In genomic region chr14:52106853-52107252, GRCh38 we compare ENCODE assay signal across 26 cellular contexts. TPM values are rescaled to one million over a fixed set of nuclear protein-coding genes. Genes with fewer than 3 reads are reported as not detected.
DNase-seq lines count a peak whose midpoint lies in the region; ATAC-seq and TF ChIP-seq lines count a peak whose summit lies in the region.
"Had no signal": no experiment of that assay in that cellular context is flagged by ENCODE, and none has a peak within 500 bp of the region (broad histone marks: within the 10 kb centered on the region; RNA-seq: fewer than 3 reads in every experiment).

No MANE protein-coding gene starts in this region.

- 40% methylated on average over 5 of the region's 5 CpGs for WGBS in smooth muscle cell (ENCODE audit: low lambda C conversion rate)

- no peak overlapping the region for H3K27ac Mint-ChIP-seq in activated T-helper 2 cell treated with anti-CD3 and anti-CD28 coated beads, Interferon-gamma antibody, Interleukin-2, Interleukin-4, amounts not matched to agents 10 μg/mL and 5 μg/mL and 100 μg/mL, durations not matched to agents 14 hours and 24 hours and 36 hours
- H3K27ac Mint-ChIP-seq: activated CD4-positive, alpha-beta memory T cell treated with anti-CD3 and anti-CD28 coated beads, Interleukin-2, amount 10 ng/mL, durations not matched to agents 7 days and 5 days; CD8-positive, alpha-beta T cell; stimulated activated memory B cell treated with anti-CD40 and anti-IgM and Interleukin-4, amounts not matched to agents 10 μg/mL and 1 μg/mL and 100 μg/mL, for 72 hours had no signal

- peak overlapping the region; percentile 29 for H3K27ac ChIP-seq in smooth muscle cell (ENCODE audit: low read depth)
- H3K27ac ChIP-seq: epithelial cell of prostate, SK-N-MC had no signal

- H3K4me3 ChIP-seq in LNCaP clone FGC (ENCODE audit: low read depth, low read length) (no peak overlapping the region), fibroblast of the aortic adventitia (ENCODE audit: low read depth, low read length) (no peak overlapping the region), mucosa of descending colon (no peak overlapping the region), smooth muscle cell (no peak overlapping the region)
- H3K4me3 ChIP-seq: gastroesophageal sphincter, SK-N-MC, tibial nerve had no signal

- H3K9ac ChIP-seq in smooth muscle cell (ENCODE audit: low read depth) = no peak overlapping the region

- peak overlapping the region; percentile 59 for H3K4me2 ChIP-seq in smooth muscle cell

- H3K27me3 ChIP-seq in smooth muscle cell (ENCODE audit: low read depth) = no peaks in the 10 kb centered on the region
- H3K27me3 ChIP-seq: gastroesophageal sphincter, tibial nerve had no signal

- TF ChIP-seq CTCF in LNCaP clone FGC (IDR thresholded peaks at IDR 0.05; ENCODE audit: control insufficient read depth, extremely low read depth, insufficient read depth) = no peak
- no peak for TF ChIP-seq CTCF in fibroblast of the aortic adventitia (IDR thresholded peaks at IDR 0.05; ENCODE audit: insufficient read depth, low read length)
- TF ChIP-seq CTCF in mucosa of descending colon (IDR thresholded peaks at IDR 0.05) = no peak
- TF ChIP-seq CTCF in smooth muscle cell (IDR thresholded peaks at IDR 0.05; ENCODE audit: borderline replicate concordance, insufficient read depth, poor library complexity, severe bottlenecking) = no peak

- H2AFZ ChIP-seq in smooth muscle cell (ENCODE audit: low read depth) = peak overlapping the region; percentile 44

- DNase-seq in LNCaP clone FGC (ENCODE audit: low read depth) (peak; percentile 1), fibroblast of the aortic adventitia (ENCODE audit: low read depth) (peak; percentile 39), mucosa of descending colon (no peak), smooth muscle cell (lab: John Stamatoyannopoulos, UW; ENCODE audit: unreplicated experiment) (no peak)
- no peak for DNase-seq in stimulated activated naive CD4-positive, alpha-beta T cell (lab: John Stamatoyannopoulos, UW)
- DNase-seq in activated T-helper 2 cell treated with anti-CD3 and anti-CD28 coated beads, Interferon-gamma antibody, Interleukin-2, Interleukin-4, amounts not matched to agents 10 μg/mL and 5 μg/mL and 100 μg/mL, durations not matched to agents 14 hours and 24 hours and 36 hours (ENCODE audit: low spot score) = no peak
- DNase-seq: activated CD4-positive, alpha-beta memory T cell treated with anti-CD3 and anti-CD28 coated beads, Interleukin-2, amount 10 ng/mL, durations not matched to agents 7 days and 5 days; activated CD4-positive, CD25-positive, alpha-beta regulatory T cell; activated naive CD4-positive, alpha-beta T cell treated with Interleukin-2 at 50 U/mL for 16 hours; caudate nucleus; CD8-positive, alpha-beta T cell; DMS79 treated with DMSO at 0.1 percent for 48 hours; Karpas-422; NCI-H2029 treated with DMSO at 0.1 percent for 48 hours; NCI-H446 treated with DMSO at 0.1 percent for 48 hours; NK-92 treated with Interleukin-12 subunit alpha and Interleukin-12 subunit beta, amount 100 ng/mL, for 24 hours; nucleus accumbens had no signal

- no peaks in the 10 kb centered on the region for H3K9me3 Mint-ChIP-seq in activated T-helper 2 cell treated with anti-CD3 and anti-CD28 coated beads, Interferon-gamma antibody, Interleukin-2, Interleukin-4, amounts not matched to agents 10 μg/mL and 5 μg/mL and 100 μg/mL, durations not matched to agents 14 hours and 24 hours and 36 hours
- H3K9me3 Mint-ChIP-seq: activated CD4-positive, alpha-beta memory T cell treated with anti-CD3 and anti-CD28 coated beads, Interleukin-2, amount 10 ng/mL, durations not matched to agents 7 days and 5 days; CD8-positive, alpha-beta T cell; stimulated activated memory B cell treated with anti-CD40 and anti-IgM and Interleukin-4, amounts not matched to agents 10 μg/mL and 1 μg/mL and 100 μg/mL, for 72 hours had no signal

- H3K27me3 Mint-ChIP-seq in activated T-helper 2 cell treated with anti-CD3 and anti-CD28 coated beads, Interferon-gamma antibody, Interleukin-2, Interleukin-4, amounts not matched to agents 10 μg/mL and 5 μg/mL and 100 μg/mL, durations not matched to agents 14 hours and 24 hours and 36 hours (ENCODE audit: low read depth) = peaks cover 15% of the 10 kb centered on the region
- H3K27me3 Mint-ChIP-seq: activated CD4-positive, alpha-beta memory T cell treated with anti-CD3 and anti-CD28 coated beads, Interleukin-2, amount 10 ng/mL, durations not matched to agents 7 days and 5 days had no signal

- H3K4me3 Mint-ChIP-seq in activated T-helper 2 cell treated with anti-CD3 and anti-CD28 coated beads, Interferon-gamma antibody, Interleukin-2, Interleukin-4, amounts not matched to agents 10 μg/mL and 5 μg/mL and 100 μg/mL, durations not matched to agents 14 hours and 24 hours and 36 hours (ENCODE audit: low read depth) = no peak overlapping the region
- H3K4me3 Mint-ChIP-seq: activated CD4-positive, alpha-beta memory T cell treated with anti-CD3 and anti-CD28 coated beads, Interleukin-2, amount 10 ng/mL, durations not matched to agents 7 days and 5 days; CD8-positive, alpha-beta T cell; stimulated activated memory B cell treated with anti-CD40 and anti-IgM and Interleukin-4, amounts not matched to agents 10 μg/mL and 1 μg/mL and 100 μg/mL, for 72 hours had no signal

- no peaks in the 10 kb centered on the region for H4K20me1 ChIP-seq in smooth muscle cell (ENCODE audit: low read depth)

- H3K36me3 Mint-ChIP-seq in activated T-helper 2 cell treated with anti-CD3 and anti-CD28 coated beads, Interferon-gamma antibody, Interleukin-2, Interleukin-4, amounts not matched to agents 10 μg/mL and 5 μg/mL and 100 μg/mL, durations not matched to agents 14 hours and 24 hours and 36 hours (ENCODE audit: low read depth) = no peaks in the 10 kb centered on the region
- H3K36me3 Mint-ChIP-seq: CD8-positive, alpha-beta T cell; stimulated activated memory B cell treated with anti-CD40 and anti-IgM and Interleukin-4, amounts not matched to agents 10 μg/mL and 1 μg/mL and 100 μg/mL, for 72 hours had no signal

- H3K9me3 ChIP-seq in mucosa of descending colon (no peaks in the 10 kb centered on the region), smooth muscle cell (replicated peaks; ENCODE audit: low read depth) (no peaks in the 10 kb centered on the region)
- H3K9me3 ChIP-seq: gastroesophageal sphincter, tibial nerve had no signal

- intact Hi-C loops in mucosa of descending colon (cut with DNase I, micrococcal nuclease) = no loop called here
- intact Hi-C loops in activated T-helper 2 cell treated with anti-CD3 and anti-CD28 coated beads, Interferon-gamma antibody, Interleukin-2, Interleukin-4, amounts not matched to agents 10 μg/mL and 5 μg/mL and 100 μg/mL, durations not matched to agents 14 hours and 24 hours and 36 hours (cut with micrococcal nuclease) = no loop called here

- H3K4me1 ChIP-seq in mucosa of descending colon (ENCODE audit: low read depth) = no peaks in the 10 kb centered on the region
- H3K4me1 ChIP-seq in smooth muscle cell (ENCODE audit: low read depth) = no peaks in the 10 kb centered on the region

- peak; percentile 71 for ATAC-seq in mucosa of descending colon
- ATAC-seq in GM21360 (IDR thresholded peaks at IDR 0.05; ENCODE audit: unreplicated experiment) = no peak
- ATAC-seq in HG03135 (IDR thresholded peaks at IDR 0.05; ENCODE audit: unreplicated experiment) = no peak
- ATAC-seq: CD8-positive, alpha-beta T cell; gastroesophageal sphincter; left lobe of liver; Panc1; stimulated activated memory B cell treated with anti-CD40 and anti-IgM and Interleukin-4, amounts not matched to agents 10 μg/mL and 1 μg/mL and 100 μg/mL, for 72 hours had no signal

- H3K79me2 ChIP-seq in smooth muscle cell (ENCODE audit: low read depth) = no peaks in the 10 kb centered on the region

- no peaks in the 10 kb centered on the region for H3F3A ChIP-seq in smooth muscle cell (ENCODE audit: low read depth)

- no peaks in the 10 kb centered on the region for H3K4me1 Mint-ChIP-seq in activated T-helper 2 cell treated with anti-CD3 and anti-CD28 coated beads, Interferon-gamma antibody, Interleukin-2, Interleukin-4, amounts not matched to agents 10 μg/mL and 5 μg/mL and 100 μg/mL, durations not matched to agents 14 hours and 24 hours and 36 hours (ENCODE audit: low read depth)
- H3K4me1 Mint-ChIP-seq: activated CD4-positive, alpha-beta memory T cell treated with anti-CD3 and anti-CD28 coated beads, Interleukin-2, amount 10 ng/mL, durations not matched to agents 7 days and 5 days; stimulated activated memory B cell treated with anti-CD40 and anti-IgM and Interleukin-4, amounts not matched to agents 10 μg/mL and 1 μg/mL and 100 μg/mL, for 72 hours had no signal

- H3K36me3 ChIP-seq in mucosa of descending colon (ENCODE audit: low read depth) (no peaks in the 10 kb centered on the region), smooth muscle cell (ENCODE audit: low read depth) (no peaks in the 10 kb centered on the region)
- H3K36me3 ChIP-seq: gastroesophageal sphincter, tibial nerve had no signal

RNA-seq across cellular contexts. Expression of gene NID2, which starts 38.0 kb away (rescaled TPM):
- total RNA-seq in fibroblast of the aortic adventitia (ENCODE audit: low replicate concordance) (146 and 370 TPM in 2 replicates), mucosa of descending colon (10 to 100 TPM; 21.7 to 32.5 (median 28.8) TPM), smooth muscle cell (217 and 229 TPM in 2 replicates)
- 130 and 196 TPM in 2 replicates for polyA plus RNA-seq in smooth muscle cell
- 0.14 and 0.37 TPM in 2 replicates for total RNA-seq in activated T-helper 2 cell treated with anti-CD3 and anti-CD28 coated beads, Interferon-gamma antibody, Interleukin-2, Interleukin-4, amounts not matched to agents 10 μg/mL and 5 μg/mL and 100 μg/mL, durations not matched to agents 14 hours and 24 hours and 36 hours
- total RNA-seq: CD8-positive, alpha-beta T cell had no signal

Comparison
In these comparisons a context has a peak if more than half of its experiments do, and no peak if none do; other contexts are left out.
1. DNase-seq: peak in LNCaP clone FGC (single experiment) and fibroblast of the aortic adventitia (single experiment); none in mucosa of descending colon (0 of 3), smooth muscle cell (single experiment), stimulated activated naive CD4-positive, alpha-beta T cell (0 of 6) and activated T-helper 2 cell treated with anti-CD3 and anti-CD28 coated beads, Interferon-gamma antibody, Interleukin-2, Interleukin-4, amounts not matched to agents 10 μg/mL and 5 μg/mL and 100 μg/mL, durations not matched to agents 14 hours and 24 hours and 36 hours (single experiment).
2. RNA of gene NID2, which starts 38.0 kb away (total RNA-seq): 217 to 229 TPM in smooth muscle cell, 146 to 370 TPM in fibroblast of the aortic adventitia and 21.7 to 32.5 TPM in mucosa of descending colon; 0.14 to 0.37 TPM in activated T-helper 2 cell treated with anti-CD3 and anti-CD28 coated beads, Interferon-gamma antibody, Interleukin-2, Interleukin-4, amounts not matched to agents 10 μg/mL and 5 μg/mL and 100 μg/mL, durations not matched to agents 14 hours and 24 hours and 36 hours; every median in the first group is over 10 times any median in the second.